In genomic region chr3:125651246-125651645, GRCh38 we compare ENCODE assay signal across 13 cellular contexts. TPM values are rescaled to one million over a fixed set of nuclear protein-coding genes. Genes with fewer than 3 reads are reported as not detected.
A peak's percentile ranks its signal among the peaks of the same experiment; 100 is the strongest.
DNase-seq lines count a peak whose midpoint lies in the region; ATAC-seq and TF ChIP-seq lines count a peak whose summit lies in the region.
"Had no signal": no experiment of that assay in that cellular context is flagged by ENCODE, and none has a peak within 500 bp of the region (broad histone marks: within the 10 kb centered on the region; RNA-seq: fewer than 3 reads in every experiment).

No MANE protein-coding gene starts in this region.

- WGBS in suprapubic skin = 73% methylated on average over 5 of the region's 5 CpGs

- H3K4me3 ChIP-seq in brain microvascular endothelial cell (ENCODE audit: low read depth, low read length) (no peak overlapping the region), lower lobe of right lung (no peak overlapping the region), suprapubic skin (no peak overlapping the region)
- H3K4me3 ChIP-seq: adrenal gland, GM12878 had no signal

- peak; percentile 21 for DNase-seq in Daoy (ENCODE audit: low read depth)
- peak; percentile 17 for DNase-seq in LHCN-M2 (ENCODE audit: low read depth)
- DNase-seq in brain microvascular endothelial cell = peak; percentile 5
- DNase-seq in lower lobe of right lung = no peak
- DNase-seq in suprapubic skin (ENCODE audit: low spot score in 2 of 2) = no peak
- no peak for DNase-seq in NOMO-1 treated with dmso at 0.1 percent for 144 hours (lab: John Stamatoyannopoulos, UW; ENCODE audit: unreplicated experiment)
- no peak for DNase-seq in SIG-M5 (lab: John Stamatoyannopoulos, UW)
- DNase-seq: activated CD8-positive, alpha-beta memory T cell treated with anti-CD3 and anti-CD28 coated beads, Interleukin-2, amount 50 U/mL, for 4 hours; adrenal gland; H9; NCI-H2081 had no signal

- no peaks in the 10 kb centered on the region for H3K27me3 ChIP-seq in brain microvascular endothelial cell (replicated peaks)
- H3K27me3 ChIP-seq in lower lobe of right lung (ENCODE audit: low read depth) = no peaks in the 10 kb centered on the region
- no peaks in the 10 kb centered on the region for H3K27me3 ChIP-seq in suprapubic skin
- H3K27me3 ChIP-seq: adrenal gland had no signal

- intact Hi-C loops in lower lobe of right lung (cut with DNase I) = no loop called here

- no peak for TF ChIP-seq CTCF in brain microvascular endothelial cell (IDR thresholded peaks at IDR 0.05; ENCODE audit: low read depth, low read length, missing control alignments)
- no peak for TF ChIP-seq CTCF in lower lobe of right lung (IDR thresholded peaks at IDR 0.05)
- no peak for TF ChIP-seq CTCF in suprapubic skin (IDR thresholded peaks at IDR 0.05)

- ATAC-seq in lower lobe of right lung = peak; percentile 69 to 75
- no peak for ATAC-seq in HG02623 (IDR thresholded peaks at IDR 0.05; ENCODE audit: unreplicated experiment)
- ATAC-seq: GM12878 had no signal

- H3K4me1 ChIP-seq in lower lobe of right lung = peaks cover 14% of the 10 kb centered on the region
- peaks cover 18% of the 10 kb centered on the region for H3K4me1 ChIP-seq in suprapubic skin
- H3K4me1 ChIP-seq: adrenal gland had no signal

- no peaks in the 10 kb centered on the region for H3K9me3 ChIP-seq in lower lobe of right lung
- H3K9me3 ChIP-seq in suprapubic skin = no peaks in the 10 kb centered on the region
- H3K9me3 ChIP-seq: adrenal gland had no signal

- H3K36me3 ChIP-seq in brain microvascular endothelial cell (replicated peaks) (no peaks in the 10 kb centered on the region), lower lobe of right lung (no peaks in the 10 kb centered on the region), suprapubic skin (no peaks in the 10 kb centered on the region)
- H3K36me3 ChIP-seq: adrenal gland had no signal

- H3K27ac ChIP-seq in brain microvascular endothelial cell = no peak overlapping the region
- peak overlapping the region; percentile 48 for H3K27ac ChIP-seq in lower lobe of right lung
- H3K27ac ChIP-seq in suprapubic skin = no peak overlapping the region
- H3K27ac ChIP-seq: adrenal gland had no signal

- no peak for TF ChIP-seq POLR2A in suprapubic skin (IDR thresholded peaks at IDR 0.05)

- TF ChIP-seq EP300 in suprapubic skin (IDR thresholded peaks at IDR 0.05) = no peak

- in situ Hi-C loops in brain microvascular endothelial cell (cut with HindIII; ENCODE audit: low pct_ligation_motif_present, low sequenced_read_pairs) = no loop called here

RNA-seq across cellular contexts. Expression of gene OSBPL11, which starts 55.9 kb away (rescaled TPM):
- 11.0 and 11.4 TPM in 2 replicates for total RNA-seq in Daoy (2014; rRNA removed; shearing (Covaris generic))
- total RNA-seq in LHCN-M2 (2014; rRNA removed) (9.8 and 11.7 TPM in 2 replicates), lower lobe of right lung (29.9 TPM), suprapubic skin (10 to 100 TPM in 2 of 4 donors, 1 to 10 TPM in 2; 9.0 to 14.7 (median 10.2) TPM)
- polyA plus RNA-seq in LHCN-M2 (2012) = 5.1 TPM

Comparison
In these comparisons a context has a peak if more than half of its experiments do, and no peak if none do; other contexts are left out.
1. DNase-seq: peak in Daoy (single experiment), LHCN-M2 (single experiment) and brain microvascular endothelial cell (single experiment); none in lower lobe of right lung (single experiment), suprapubic skin (0 of 2), NOMO-1 treated with dmso at 0.1 percent for 144 hours (single experiment) and SIG-M5 (single experiment).